ENCODE assay signal across 13 cellular contexts in genomic region chr6:152268846-152269442, GRCh38.
DNase-seq lines count a peak whose midpoint lies in the region; ATAC-seq and TF ChIP-seq lines count a peak whose summit lies in the region.
"Had no signal": no experiment of that assay in that cellular context is flagged by ENCODE, and none has a peak within 500 bp of the region (broad histone marks: within the 10 kb centered on the region; RNA-seq: fewer than 3 reads in every experiment).

No MANE protein-coding gene starts in this region.

- no peak for DNase-seq in HFFc6
- no peak for DNase-seq in ascending aorta (ENCODE audit: low spot score in 2 of 2)
- peak; percentile 14 for DNase-seq in mesenchymal stem cell
- no peak for DNase-seq in upper lobe of right lung
- no peak for DNase-seq in right cardiac atrium
- DNase-seq: aorta, left colon, occipital lobe, sigmoid colon had no signal

- H2AK5ac ChIP-seq in mesenchymal stem cell (ENCODE audit: low read length, severe bottlenecking): no peak overlapping the region

- H3K27ac ChIP-seq in ascending aorta (peak overlapping the region; percentile 81 to 84), mesenchymal stem cell (ENCODE audit: low read length, poor library complexity, severe bottlenecking) (no peak overlapping the region), upper lobe of right lung (peak overlapping the region; percentile 21), right cardiac atrium (ENCODE audit: low read length) (no peak overlapping the region)

- no peak overlapping the region for H3K14ac ChIP-seq in mesenchymal stem cell (ENCODE audit: low read length in 2 of 2)

- H2AFZ ChIP-seq in mesenchymal stem cell (ENCODE audit: low read depth, low read length): no peak overlapping the region

- no peak overlapping the region for H2BK15ac ChIP-seq in mesenchymal stem cell (ENCODE audit: low read depth, poor library complexity, severe bottlenecking)

- no peak overlapping the region for H2BK12ac ChIP-seq in mesenchymal stem cell (ENCODE audit: low read length in 2 of 2)

- no peak for ATAC-seq in upper lobe of right lung
- no peak for ATAC-seq in HG02884 (IDR thresholded peaks at IDR 0.05; ENCODE audit: unreplicated experiment)
- ATAC-seq in right cardiac atrium: no peak
- ATAC-seq in GM21381 (IDR thresholded peaks at IDR 0.05; ENCODE audit: unreplicated experiment): no peak

- H3K4me1 Mint-ChIP-seq in HFFc6 (ENCODE audit: low read depth): peaks cover 82% of the 10 kb centered on the region

- no peak overlapping the region for H3K4me2 ChIP-seq in mesenchymal stem cell (ENCODE audit: low read length, poor library complexity, severe bottlenecking)
- H3K4me2 ChIP-seq: SK-N-SH had no signal

- H3K9me3 ChIP-seq in ascending aorta (no peaks in the 10 kb centered on the region), mesenchymal stem cell (ENCODE audit: control insufficient read depth, low read length) (no peaks in the 10 kb centered on the region), upper lobe of right lung (no peaks in the 10 kb centered on the region), right cardiac atrium (ENCODE audit: control insufficient read depth, low read length) (no peaks in the 10 kb centered on the region)
- H3K9me3 ChIP-seq: sigmoid colon, SK-N-SH had no signal

- H4K8ac ChIP-seq in mesenchymal stem cell (ENCODE audit: low read length): no peak overlapping the region

- no peak overlapping the region for H4K91ac ChIP-seq in mesenchymal stem cell (ENCODE audit: low read length)

- H3K4me3 ChIP-seq in ascending aorta (no peak overlapping the region), mesenchymal stem cell (ENCODE audit: insufficient read depth in 1 of 2, low read depth in 1 of 2, low read length in 2 of 2) (no peak overlapping the region), upper lobe of right lung (no peak overlapping the region), right cardiac atrium (ENCODE audit: low read length) (no peak overlapping the region)
- H3K4me3 ChIP-seq: sigmoid colon had no signal

- H2BK5ac ChIP-seq in mesenchymal stem cell (ENCODE audit: low read depth, low read length, poor library complexity, severe bottlenecking): no peak overlapping the region

- peaks cover 2% of the 10 kb centered on the region for H3K79me1 ChIP-seq in mesenchymal stem cell (replicated peaks; ENCODE audit: low read length, poor library complexity, severe bottlenecking)

- peak overlapping the region; percentile 43 for H3K4me3 Mint-ChIP-seq in HFFc6
- H3K4me3 Mint-ChIP-seq: stimulated activated naive CD8-positive, alpha-beta T cell treated with anti-CD3 and anti-CD28 coated beads, Interleukin-15, Interleukin-2, amounts not matched to agents 100 ng/mL and 50 ng/mL, for 24 hours had no signal

- H3K9me3 Mint-ChIP-seq in HFFc6: no peaks in the 10 kb centered on the region
- H3K9me3 Mint-ChIP-seq: stimulated activated naive CD8-positive, alpha-beta T cell treated with anti-CD3 and anti-CD28 coated beads, Interleukin-15, Interleukin-2, amounts not matched to agents 100 ng/mL and 50 ng/mL, for 24 hours had no signal

- peak overlapping the region; percentile 40 for H3K9ac ChIP-seq in mesenchymal stem cell (ENCODE audit: low read length)
- H3K9ac ChIP-seq: SK-N-SH had no signal

- peaks cover 26% of the 10 kb centered on the region for H3K36me3 Mint-ChIP-seq in HFFc6 (ENCODE audit: low read depth)

- peaks cover 12 to 59% of the 10 kb centered on the region in 2 donors for H3K4me1 ChIP-seq in ascending aorta
- peaks cover 2% of the 10 kb centered on the region for H3K4me1 ChIP-seq in mesenchymal stem cell (ENCODE audit: control insufficient read depth, insufficient read depth, low read depth, low read length)
- H3K4me1 ChIP-seq in upper lobe of right lung: peaks cover 16% of the 10 kb centered on the region
- H3K4me1 ChIP-seq in right cardiac atrium (ENCODE audit: control insufficient read depth, insufficient read depth, low read length): peaks cover 11% of the 10 kb centered on the region

- WGBS in mesenchymal stem cell: 91% methylated on average over 5 of the region's 8 CpGs
- 88% methylated on average over 8 of the region's 8 CpGs for WGBS in right cardiac atrium

- no peak overlapping the region for H3K4ac ChIP-seq in mesenchymal stem cell (ENCODE audit: low read depth in 1 of 2, low read length in 2 of 2)

- peaks cover 12 to 14% of the 10 kb centered on the region in 2 donors for H3K36me3 ChIP-seq in ascending aorta
- H3K36me3 ChIP-seq in mesenchymal stem cell (ENCODE audit: control insufficient read depth in 1 of 2, insufficient read depth in 2 of 2, low read depth in 1 of 2, low read length in 2 of 2): peaks cover 15 to 28% of the 10 kb centered on the region in 2 experiments
- H3K36me3 ChIP-seq in upper lobe of right lung: peaks cover 60% of the 10 kb centered on the region

- H3K23ac ChIP-seq in mesenchymal stem cell (ENCODE audit: low read length in 2 of 2): no peak overlapping the region

- no peak overlapping the region for H2BK120ac ChIP-seq in mesenchymal stem cell (ENCODE audit: low read depth, low read length)

- peaks cover 4% of the 10 kb centered on the region for H3K27me3 Mint-ChIP-seq in HFFc6 (ENCODE audit: insufficient read depth)
- H3K27me3 Mint-ChIP-seq: stimulated activated naive CD8-positive, alpha-beta T cell treated with anti-CD3 and anti-CD28 coated beads, Interleukin-15, Interleukin-2, amounts not matched to agents 100 ng/mL and 50 ng/mL, for 24 hours had no signal

- H3K27me3 ChIP-seq in ascending aorta: no peaks in the 10 kb centered on the region
- H3K27me3 ChIP-seq in mesenchymal stem cell (ENCODE audit: control insufficient read depth in 1 of 2, insufficient read depth in 1 of 2, low read length in 2 of 2): no peaks in the 10 kb centered on the region
- H3K27me3 ChIP-seq in upper lobe of right lung: no peaks in the 10 kb centered on the region
- no peaks in the 10 kb centered on the region for H3K27me3 ChIP-seq in right cardiac atrium (ENCODE audit: control insufficient read depth, insufficient read depth)
- H3K27me3 ChIP-seq: sigmoid colon had no signal

- intact Hi-C loops in ascending aorta (cut with DNase I): loop anchor here (10.0 kb wide), 1 partner anchor 594 kb away; no protein-coding TSS in a partner anchor
- intact Hi-C loops in upper lobe of right lung (cut with DNase I): no loop called here
- intact Hi-C loops in right cardiac atrium (cut with DNase I): loop anchor here in 1 of 4 donors (10.0 kb wide), 2 partner anchors 64 to 124 kb away; no protein-coding TSS in a partner anchor

- H3K18ac ChIP-seq in mesenchymal stem cell (ENCODE audit: low read depth in 1 of 2, low read length in 2 of 2): no peak overlapping the region

- no peak for TF ChIP-seq CTCF in HFFc6 (IDR thresholded peaks at IDR 0.05)
- TF ChIP-seq CTCF in ascending aorta (IDR thresholded peaks at IDR 0.05): no peak
- no peak for TF ChIP-seq CTCF in upper lobe of right lung (IDR thresholded peaks at IDR 0.05)

- peak overlapping the region; percentile 80 for H3K27ac Mint-ChIP-seq in HFFc6
- H3K27ac Mint-ChIP-seq: stimulated activated naive CD8-positive, alpha-beta T cell treated with anti-CD3 and anti-CD28 coated beads, Interleukin-15, Interleukin-2, amounts not matched to agents 100 ng/mL and 50 ng/mL, for 24 hours had no signal

Comparison
In these comparisons a context has a peak if more than half of its experiments do, and no peak if none do; other contexts are left out.
1. H3K27ac ChIP-seq: peak in ascending aorta (2 of 2) and upper lobe of right lung (single experiment); none in mesenchymal stem cell (single experiment) and right cardiac atrium (single experiment).